ENCODE assay signal across 8 cellular contexts in the genomic region with DNA sequence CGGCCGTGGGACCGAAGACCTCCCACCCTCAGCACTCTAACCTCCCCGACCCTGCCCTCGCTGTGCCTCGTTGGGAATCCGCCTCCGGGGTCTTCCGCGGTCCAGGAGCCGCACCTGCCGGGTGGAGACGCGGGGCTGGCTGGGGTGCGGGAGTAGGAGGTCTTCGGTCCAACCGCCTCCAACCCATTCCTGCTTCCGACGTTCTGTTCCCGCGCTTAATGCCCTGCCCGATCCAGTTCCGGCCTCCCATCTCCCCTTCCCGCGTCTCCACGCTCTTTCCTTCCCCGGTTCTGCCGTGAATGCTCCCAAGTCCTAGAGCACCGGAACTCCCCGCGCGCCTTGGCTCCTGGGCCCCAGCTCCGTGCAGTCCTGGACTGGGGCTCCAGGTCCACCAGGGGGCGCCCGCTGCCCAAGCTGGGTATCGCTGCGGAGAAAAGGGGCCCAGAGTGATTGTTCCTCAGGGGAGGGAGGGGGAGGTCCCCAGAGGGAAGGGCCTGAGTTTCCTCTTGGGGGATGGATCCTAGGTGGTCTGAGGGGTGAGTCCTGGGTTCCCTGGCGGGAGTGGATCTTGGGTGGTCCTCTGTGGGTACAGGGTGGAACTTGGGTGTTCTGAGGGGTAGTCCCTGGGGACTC. TPM values are rescaled to one million over a fixed set of nuclear protein-coding genes. Genes with fewer than 3 reads are reported as not detected.
A peak's percentile ranks its signal among the peaks of the same experiment; 100 is the strongest.
DNase-seq lines count a peak whose midpoint lies in the region; ATAC-seq and TF ChIP-seq lines count a peak whose summit lies in the region.

No MANE protein-coding gene starts in this region.

- H3K4me3 ChIP-seq in DND-41 (ENCODE audit: low read depth in 1 of 2, low read length in 2 of 2) (peak overlapping the region; percentile 32 to 69), HAP-1 (peak overlapping the region; percentile 56), ascending aorta (peak overlapping the region; percentile 46 to 73), urinary bladder (ENCODE audit: low read depth, low read length) (peak overlapping the region; percentile 42)

- no peaks in the 10 kb centered on the region for H3K27me3 Mint-ChIP-seq in T-helper 2 cell treated with Interferon-gamma antibody and Interleukin-4, amounts not matched to agents 5 μg/mL and 100 μg/mL, for 36 hours (ENCODE audit: low read depth)

- in situ Hi-C loops in HAP-1 (cut with MboI; ENCODE audit: low sequenced_read_pairs): loop anchor here (5.0 to 25.0 kb wide), 3 partner anchors 116 to 346 kb away; a partner anchor contains a TSS

- H3K4me1 Mint-ChIP-seq in T-helper 2 cell treated with Interferon-gamma antibody and Interleukin-4, amounts not matched to agents 5 μg/mL and 100 μg/mL, for 36 hours (ENCODE audit: low read depth): peaks cover 31% of the 10 kb centered on the region

- H3K27ac Mint-ChIP-seq in T-helper 2 cell treated with Interferon-gamma antibody and Interleukin-4, amounts not matched to agents 5 μg/mL and 100 μg/mL, for 36 hours: peak overlapping the region; percentile 94

- peak overlapping the region; percentile 93 for H3K4me2 ChIP-seq in DND-41 (ENCODE audit: insufficient read depth, low read length)

- DNase-seq in DND-41 (peak; percentile 92), HAP-1 (ENCODE audit: low spot score in 2 of 2) (peak; percentile 82 to 97), NCI-H1092 (lab: John Stamatoyannopoulos, UW) (peak; percentile 62), ascending aorta (ENCODE audit: low spot score in 2 of 2) (peak; percentile 31 to 90), hepatic stellate cell (ENCODE audit: low spot score) (peak; percentile 91), putamen (ENCODE audit: low spot score) (peak; percentile 91)
- DNase-seq in T-helper 2 cell treated with Interferon-gamma antibody and Interleukin-4, amounts not matched to agents 5 μg/mL and 100 μg/mL, for 36 hours (ENCODE audit: low spot score): peak; percentile 90

- peak; percentile 87 for ATAC-seq in DND-41 (ENCODE audit: insufficient read depth, low read depth)

- no peaks in the 10 kb centered on the region for H3K36me3 ChIP-seq in DND-41 (ENCODE audit: insufficient read depth, low read length)
- H3K36me3 ChIP-seq in HAP-1 (replicated peaks): no peaks in the 10 kb centered on the region
- H3K36me3 ChIP-seq in ascending aorta: no peaks in the 10 kb centered on the region
- no peaks in the 10 kb centered on the region for H3K36me3 ChIP-seq in urinary bladder (ENCODE audit: insufficient read depth)

- intact Hi-C loops in ascending aorta (cut with DNase I): loop anchor here (1.0 to 5.0 kb wide), 3 partner anchors 116 to 346 kb away; a partner anchor contains a TSS

- no peaks in the 10 kb centered on the region for H3K36me3 Mint-ChIP-seq in T-helper 2 cell treated with Interferon-gamma antibody and Interleukin-4, amounts not matched to agents 5 μg/mL and 100 μg/mL, for 36 hours (ENCODE audit: low read depth)

- TF ChIP-seq CTCF in DND-41 (IDR thresholded peaks at IDR 0.05; ENCODE audit: borderline replicate concordance, extremely low read depth, low read length, poor library complexity, severe bottlenecking) (peak; percentile 100), ascending aorta (IDR thresholded peaks at IDR 0.05) (peak; percentile 85 to 98 (median 91))

- peak overlapping the region; percentile 97 for H2AFZ ChIP-seq in DND-41 (ENCODE audit: low read depth, low read length)

- H3K79me2 ChIP-seq in DND-41 (ENCODE audit: insufficient read depth, low read length): no peaks in the 10 kb centered on the region

- no peaks in the 10 kb centered on the region for H3K9me3 Mint-ChIP-seq in T-helper 2 cell treated with Interferon-gamma antibody and Interleukin-4, amounts not matched to agents 5 μg/mL and 100 μg/mL, for 36 hours

- no peaks in the 10 kb centered on the region for H4K20me1 ChIP-seq in DND-41 (ENCODE audit: insufficient read depth, low read length)

- no peaks in the 10 kb centered on the region for H3K9me3 ChIP-seq in DND-41 (ENCODE audit: insufficient read depth, low read length, severe bottlenecking)
- no peaks in the 10 kb centered on the region for H3K9me3 ChIP-seq in HAP-1
- no peaks in the 10 kb centered on the region for H3K9me3 ChIP-seq in ascending aorta

- H3K27ac ChIP-seq in DND-41 (ENCODE audit: low read length) (peak overlapping the region; percentile 86), ascending aorta (peak overlapping the region in 1 of 2 donors; percentile 53), urinary bladder (ENCODE audit: low read depth) (no peak overlapping the region)

- peak overlapping the region; percentile 95 for H3K4me3 Mint-ChIP-seq in T-helper 2 cell treated with Interferon-gamma antibody and Interleukin-4, amounts not matched to agents 5 μg/mL and 100 μg/mL, for 36 hours

- WGBS in urinary bladder: 1% methylated on average over 38 of the region's 38 CpGs

- peaks cover 29% of the 10 kb centered on the region for H3K4me1 ChIP-seq in DND-41 (ENCODE audit: insufficient read depth, low read length)
- peaks cover 3% of the 10 kb centered on the region for H3K4me1 ChIP-seq in HAP-1
- peaks cover 0 to 4% of the 10 kb centered on the region in 2 donors for H3K4me1 ChIP-seq in ascending aorta
- no peaks in the 10 kb centered on the region for H3K4me1 ChIP-seq in urinary bladder (ENCODE audit: insufficient read depth)

- H3K27me3 ChIP-seq in DND-41 (ENCODE audit: insufficient read depth, low read length, poor library complexity): no peaks in the 10 kb centered on the region
- no peaks in the 10 kb centered on the region for H3K27me3 ChIP-seq in HAP-1 (ENCODE audit: low read depth)
- no peaks in the 10 kb centered on the region for H3K27me3 ChIP-seq in ascending aorta

- peak overlapping the region; percentile 75 for H3K9ac ChIP-seq in DND-41 (ENCODE audit: low read depth, low read length)

RNA-seq across cellular contexts. Expression of a gene that starts 14.1 kb away (rescaled TPM):
- not detected for total RNA-seq in ascending aorta
- total RNA-seq in urinary bladder: 0.53 TPM
- 0.91 TPM for polyA plus RNA-seq in urinary bladder

RNA-seq across cellular contexts. Expression of a gene that starts 14.7 kb away (rescaled TPM):
- total RNA-seq in ascending aorta (0.75 TPM), urinary bladder (2.5 TPM)
- 2.6 TPM for polyA plus RNA-seq in urinary bladder

RNA-seq across cellular contexts. Expression of a gene that starts 35.2 kb away (rescaled TPM):
- total RNA-seq in ascending aorta (24.4 TPM), urinary bladder (0.63 TPM)
- polyA plus RNA-seq in urinary bladder: 1.4 TPM

RNA-seq across cellular contexts. Expression of a gene that starts 52.7 kb away (rescaled TPM):
- total RNA-seq in ascending aorta (not detected), urinary bladder (4.4 TPM)
- 6.1 TPM for polyA plus RNA-seq in urinary bladder

RNA-seq across cellular contexts. Expression of a gene that starts 57.2 kb away (rescaled TPM):
- total RNA-seq in ascending aorta (56.5 TPM), urinary bladder (24.1 TPM)
- 91.1 TPM for polyA plus RNA-seq in urinary bladder

Comparison
In these comparisons a context has a peak if more than half of its experiments do, and no peak if none do; other contexts are left out.
1. RNA of a gene that starts 35.2 kb away (total RNA-seq): 24.4 TPM in ascending aorta (single experiment); 0.63 TPM in urinary bladder (single experiment); every median in the first group is over 10 times any median in the second.
2. Peak in every context shown above with its lines, with median percentiles within 50 percentile points of each other: DNase-seq and H3K4me3 ChIP-seq.